In genomic region chr10:28604567-28605536, GRCh38 we compare ENCODE assay signal across 29 cellular contexts.
DNase-seq lines count a peak whose midpoint lies in the region; ATAC-seq, FAIRE-seq and TF ChIP-seq lines count a peak whose summit lies in the region.
"Had no signal": no experiment of that assay in that cellular context is flagged by ENCODE, and none has a peak within 500 bp of the region (broad histone marks: within the 10 kb centered on the region; RNA-seq: fewer than 3 reads in every experiment).

No MANE protein-coding gene starts in this region.

- peak overlapping the region in 7 of 10 donors; percentile 1 to 87 (median 28) for H3K27ac Mint-ChIP-seq in naive thymus-derived CD8-positive, alpha-beta T cell
- H3K27ac Mint-ChIP-seq in activated naive CD4-positive, alpha-beta T cell treated with anti-CD3 and anti-CD28 coated beads, Interleukin-2, amount 50 U/mL, for 72 hours, result no peak overlapping the region
- H3K27ac Mint-ChIP-seq: activated CD4-positive, alpha-beta memory T cell treated with anti-CD3 and anti-CD28 coated beads for 36 hours; type B pancreatic cell had no signal

- CTCF ChIA-PET in A549 (lab: Yijun Ruan, JAX), result no interaction called here

- TF ChIP-seq EP300 in A549 (IDR thresholded peaks at IDR 0.05), result no peak

- no peak for TF ChIP-seq RAD21 in A549 (conservative IDR thresholded peaks at IDR 0.05 in 1 of 2, IDR thresholded peaks at IDR 0.05 in 1 of 2)

- H3K27me3 Mint-ChIP-seq in naive thymus-derived CD8-positive, alpha-beta T cell, result no peaks in the 10 kb centered on the region
- H3K27me3 Mint-ChIP-seq: activated CD4-positive, alpha-beta memory T cell treated with anti-CD3 and anti-CD28 coated beads for 36 hours; type B pancreatic cell had no signal

- H3K36me3 Mint-ChIP-seq in naive thymus-derived CD8-positive, alpha-beta T cell, result peaks cover 0 to 77% (median 14%) of the 10 kb centered on the region in 3 donors
- H3K36me3 Mint-ChIP-seq in activated naive CD4-positive, alpha-beta T cell treated with anti-CD3 and anti-CD28 coated beads, Interleukin-2, amount 50 U/mL, for 72 hours, result peaks cover 0 to 19% of the 10 kb centered on the region in 2 donors

- H3K4me1 Mint-ChIP-seq in naive thymus-derived CD8-positive, alpha-beta T cell, result peaks cover 25 to 67% (median 63%) of the 10 kb centered on the region in 4 donors

- no peak overlapping the region for H3K4me2 ChIP-seq in A549
- H3K4me2 ChIP-seq: PC-9 had no signal

- ATAC-seq in A549 (no peak), GM18502 (IDR thresholded peaks at IDR 0.05; ENCODE audit: poor library complexity, unreplicated experiment) (no peak)
- ATAC-seq in naive thymus-derived CD8-positive, alpha-beta T cell, result no peak
- no peak for ATAC-seq in activated naive CD4-positive, alpha-beta T cell treated with anti-CD3 and anti-CD28 coated beads, Interleukin-2, amount 50 U/mL, for 72 hours

- H3K9me3 Mint-ChIP-seq in naive thymus-derived CD8-positive, alpha-beta T cell, result no peaks in the 10 kb centered on the region
- H3K9me3 Mint-ChIP-seq in activated naive CD4-positive, alpha-beta T cell treated with anti-CD3 and anti-CD28 coated beads, Interleukin-2, amount 50 U/mL, for 72 hours, result no peaks in the 10 kb centered on the region
- H3K9me3 Mint-ChIP-seq: activated CD4-positive, alpha-beta memory T cell treated with anti-CD3 and anti-CD28 coated beads for 36 hours; activated T-helper 2 cell treated with anti-CD3 and anti-CD28 coated beads, Interferon-gamma antibody, Interleukin-2, Interleukin-4, amounts not matched to agents 10 μg/mL and 5 μg/mL and 100 μg/mL, durations not matched to agents 14 hours and 24 hours and 36 hours; type B pancreatic cell had no signal

- no peak for TF ChIP-seq POLR2A in A549 (IDR thresholded peaks at IDR 0.05; ENCODE audit: low read length)

- DNase-seq in A549 (ENCODE audit: low read depth in 1 of 2, low spot score in 1 of 2) (no peak), GM03348 (ENCODE audit: low spot score) (peak; percentile 10), fibroblast of villous mesenchyme (ENCODE audit: low read depth) (peak; percentile 22), NCI-H2107 (lab: John Stamatoyannopoulos, UW) (no peak)
- no peak for DNase-seq in naive thymus-derived CD8-positive, alpha-beta T cell
- no peak for DNase-seq in activated naive CD4-positive, alpha-beta T cell treated with anti-CD3 and anti-CD28 coated beads, Interleukin-2, amount 50 U/mL, for 72 hours (ENCODE audit: low spot score in 2 of 2)
- no peak for DNase-seq in activated naive CD4-positive, alpha-beta T cell (lab: John Stamatoyannopoulos, UW)
- DNase-seq: activated CD4-positive, alpha-beta memory T cell treated with anti-CD3 and anti-CD28 coated beads for 36 hours; activated CD4-positive, alpha-beta T cell treated with anti-CD3 and anti-CD28 coated beads for 1 hour; activated CD8-positive, alpha-beta memory T cell treated with anti-CD3 and anti-CD28 coated beads, Interleukin-2, amount 50 U/mL, for 4 hours; BE2C; cortex of kidney; effector memory CD4-positive, alpha-beta T cell; erythroblast; foreskin fibroblast; heart left ventricle; Kasumi-1; NCI-H1436 treated with DMSO at 0.1 percent for 48 hours; NCI-H2081 treated with DMSO at 0.1 percent for 48 hours; NCI-H226; NCI-H526 treated with DMSO at 0.1 percent for 48 hours; PC-9; stimulated activated naive CD4-positive, alpha-beta T cell had no signal

- H3K4me3 Mint-ChIP-seq in naive thymus-derived CD8-positive, alpha-beta T cell, result peak overlapping the region in 1 of 10 donors; percentile 32
- H3K4me3 Mint-ChIP-seq: activated CD4-positive, alpha-beta memory T cell treated with anti-CD3 and anti-CD28 coated beads for 36 hours; type B pancreatic cell had no signal

- H3K27ac ChIP-seq in A549, result no peak overlapping the region
- H3K27ac ChIP-seq: ascending aorta, cardiac muscle cell, PC-9, prostate gland had no signal

- no peak overlapping the region for H3K4me3 ChIP-seq in A549
- no peak overlapping the region for H3K4me3 ChIP-seq in fibroblast of villous mesenchyme (ENCODE audit: low read depth, low read length)
- H3K4me3 ChIP-seq: ascending aorta, cardiac muscle cell, heart left ventricle, PC-9, prostate gland had no signal

- whole genome bisulfite sequencing in A549 (ENCODE audit: missing lambda C conversion rate), result 79% methylated on average over 12 of the region's 12 CpGs

- POLR2A ChIA-PET in A549 (lab: Yijun Ruan, JAX), result no interaction called here
- POLR2A ChIA-PET in naive thymus-derived CD8-positive, alpha-beta T cell (lab: Charles Lee), result no interaction called here

- TF ChIP-seq CTCF in A549 (IDR thresholded peaks at IDR 0.05) (no peak), fibroblast of villous mesenchyme (IDR thresholded peaks at IDR 0.05; ENCODE audit: insufficient read depth, low read depth, low read length) (no peak)

- no peaks in the 10 kb centered on the region for H3K9me3 ChIP-seq in A549
- H3K9me3 ChIP-seq: ascending aorta, BE2C, heart left ventricle, prostate gland had no signal

- H3K4me1 ChIP-seq in A549, result no peaks in the 10 kb centered on the region
- H3K4me1 ChIP-seq: BE2C, prostate gland had no signal

- FAIRE-seq in A549 (lab: Jason Lieb, UNC), result peak; percentile 23

TF ChIP-seq in A549, 52 proteins besides CTCF, POLR2A, EP300 and RAD21:
- no peak for TF ChIP-seq HOXB5 (CRISPR knock-in tag; IDR thresholded peaks at IDR 0.05)

Comparison
In these comparisons a context has a peak if more than half of its experiments do, and no peak if none do; other contexts are left out.
1. DNase-seq: peak in GM03348 (single experiment) and fibroblast of villous mesenchyme (single experiment); none in A549 (0 of 2), naive thymus-derived CD8-positive, alpha-beta T cell (0 of 10), NCI-H2107 (single experiment), activated naive CD4-positive, alpha-beta T cell treated with anti-CD3 and anti-CD28 coated beads, Interleukin-2, amount 50 U/mL, for 72 hours (0 of 2) and activated naive CD4-positive, alpha-beta T cell (0 of 4).
2. H3K27ac Mint-ChIP-seq: peak in naive thymus-derived CD8-positive, alpha-beta T cell (7 of 10); none in activated naive CD4-positive, alpha-beta T cell treated with anti-CD3 and anti-CD28 coated beads, Interleukin-2, amount 50 U/mL, for 72 hours (0 of 2).